Comparison of ENCODE assay signal across 1 cellular context in genomic region chr10:35367107-35367859, GRCh38.
TF ChIP-seq lines count a peak whose summit lies in the region.

No MANE protein-coding gene starts in this region.

TF ChIP-seq in WTC11, 78 proteins besides CTCF, POLR2A, EP300 and RAD21 (continued from another document):
- TF ChIP-seq, protein P1, sequence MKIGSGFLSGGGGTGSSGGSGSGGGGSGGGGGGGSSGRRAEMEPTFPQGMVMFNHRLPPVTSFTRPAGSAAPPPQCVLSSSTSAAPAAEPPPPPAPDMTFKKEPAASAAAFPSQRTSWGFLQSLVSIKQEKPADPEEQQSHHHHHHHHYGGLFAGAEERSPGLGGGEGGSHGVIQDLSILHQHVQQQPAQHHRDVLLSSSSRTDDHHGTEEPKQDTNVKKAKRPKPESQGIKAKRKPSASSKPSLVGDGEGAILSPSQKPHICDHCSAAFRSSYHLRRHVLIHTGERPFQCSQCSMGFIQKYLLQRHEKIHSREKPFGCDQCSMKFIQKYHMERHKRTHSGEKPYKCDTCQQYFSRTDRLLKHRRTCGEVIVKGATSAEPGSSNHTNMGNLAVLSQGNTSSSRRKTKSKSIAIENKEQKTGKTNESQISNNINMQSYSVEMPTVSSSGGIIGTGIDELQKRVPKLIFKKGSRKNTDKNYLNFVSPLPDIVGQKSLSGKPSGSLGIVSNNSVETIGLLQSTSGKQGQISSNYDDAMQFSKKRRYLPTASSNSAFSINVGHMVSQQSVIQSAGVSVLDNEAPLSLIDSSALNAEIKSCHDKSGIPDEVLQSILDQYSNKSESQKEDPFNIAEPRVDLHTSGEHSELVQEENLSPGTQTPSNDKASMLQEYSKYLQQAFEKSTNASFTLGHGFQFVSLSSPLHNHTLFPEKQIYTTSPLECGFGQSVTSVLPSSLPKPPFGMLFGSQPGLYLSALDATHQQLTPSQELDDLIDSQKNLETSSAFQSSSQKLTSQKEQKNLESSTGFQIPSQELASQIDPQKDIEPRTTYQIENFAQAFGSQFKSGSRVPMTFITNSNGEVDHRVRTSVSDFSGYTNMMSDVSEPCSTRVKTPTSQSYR (CRISPR knock-in tag; IDR thresholded peaks at IDR 0.05) = no peak
- TF ChIP-seq SMAD4 (CRISPR knock-in tag; IDR thresholded peaks at IDR 0.05) (no peak), TP53 (CRISPR knock-in tag; IDR thresholded peaks at IDR 0.05) (no peak), CREM (CRISPR knock-in tag; IDR thresholded peaks at IDR 0.05) (no peak), ZNF416 (CRISPR knock-in tag; IDR thresholded peaks at IDR 0.05) (no peak), SOX15 (CRISPR knock-in tag; IDR thresholded peaks at IDR 0.05) (no peak)
- TF ChIP-seq, protein P2, sequence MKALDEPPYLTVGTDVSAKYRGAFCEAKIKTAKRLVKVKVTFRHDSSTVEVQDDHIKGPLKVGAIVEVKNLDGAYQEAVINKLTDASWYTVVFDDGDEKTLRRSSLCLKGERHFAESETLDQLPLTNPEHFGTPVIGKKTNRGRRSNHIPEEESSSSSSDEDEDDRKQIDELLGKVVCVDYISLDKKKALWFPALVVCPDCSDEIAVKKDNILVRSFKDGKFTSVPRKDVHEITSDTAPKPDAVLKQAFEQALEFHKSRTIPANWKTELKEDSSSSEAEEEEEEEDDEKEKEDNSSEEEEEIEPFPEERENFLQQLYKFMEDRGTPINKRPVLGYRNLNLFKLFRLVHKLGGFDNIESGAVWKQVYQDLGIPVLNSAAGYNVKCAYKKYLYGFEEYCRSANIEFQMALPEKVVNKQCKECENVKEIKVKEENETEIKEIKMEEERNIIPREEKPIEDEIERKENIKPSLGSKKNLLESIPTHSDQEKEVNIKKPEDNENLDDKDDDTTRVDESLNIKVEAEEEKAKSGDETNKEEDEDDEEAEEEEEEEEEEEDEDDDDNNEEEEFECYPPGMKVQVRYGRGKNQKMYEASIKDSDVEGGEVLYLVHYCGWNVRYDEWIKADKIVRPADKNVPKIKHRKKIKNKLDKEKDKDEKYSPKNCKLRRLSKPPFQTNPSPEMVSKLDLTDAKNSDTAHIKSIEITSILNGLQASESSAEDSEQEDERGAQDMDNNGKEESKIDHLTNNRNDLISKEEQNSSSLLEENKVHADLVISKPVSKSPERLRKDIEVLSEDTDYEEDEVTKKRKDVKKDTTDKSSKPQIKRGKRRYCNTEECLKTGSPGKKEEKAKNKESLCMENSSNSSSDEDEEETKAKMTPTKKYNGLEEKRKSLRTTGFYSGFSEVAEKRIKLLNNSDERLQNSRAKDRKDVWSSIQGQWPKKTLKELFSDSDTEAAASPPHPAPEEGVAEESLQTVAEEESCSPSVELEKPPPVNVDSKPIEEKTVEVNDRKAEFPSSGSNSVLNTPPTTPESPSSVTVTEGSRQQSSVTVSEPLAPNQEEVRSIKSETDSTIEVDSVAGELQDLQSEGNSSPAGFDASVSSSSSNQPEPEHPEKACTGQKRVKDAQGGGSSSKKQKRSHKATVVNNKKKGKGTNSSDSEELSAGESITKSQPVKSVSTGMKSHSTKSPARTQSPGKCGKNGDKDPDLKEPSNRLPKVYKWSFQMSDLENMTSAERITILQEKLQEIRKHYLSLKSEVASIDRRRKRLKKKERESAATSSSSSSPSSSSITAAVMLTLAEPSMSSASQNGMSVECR (CRISPR knock-in tag; IDR thresholded peaks at IDR 0.05; ENCODE audit: borderline replicate concordance) = no peak
